ENCODE assay signal across 11 cellular contexts in genomic region chr12:19894803-19895202, GRCh38.
DNase-seq lines count a peak whose midpoint lies in the region; ATAC-seq and TF ChIP-seq lines count a peak whose summit lies in the region.
"Had no signal": no experiment of that assay in that cellular context is flagged by ENCODE, and none has a peak within 500 bp of the region (broad histone marks: within the 10 kb centered on the region; RNA-seq: fewer than 3 reads in every experiment).

No MANE protein-coding gene starts in this region.

- peaks cover 48 to 74% of the 10 kb centered on the region in 2 donors for H3K4me1 ChIP-seq in thoracic aorta (ENCODE audit: control insufficient read depth in 1 of 2, low read depth in 2 of 2)

- no peak overlapping the region for H3K4me3 Mint-ChIP-seq in natural killer cell treated with Interleukin-12 subunit alpha and Interleukin-12 subunit beta and Interleukin-15 and Interleukin-18, amount 100 ng/mL, for 72 hours
- no peak overlapping the region for H3K4me3 Mint-ChIP-seq in natural killer cell
- H3K4me3 Mint-ChIP-seq: stimulated activated memory B cell treated with anti-CD40 and anti-IgM and Interleukin-4, amounts not matched to agents 10 μg/mL and 1 μg/mL and 100 μg/mL, for 72 hours had no signal

- intact Hi-C loops in natural killer cell (cut with micrococcal nuclease), result no loop called here

- H3K36me3 ChIP-seq in thoracic aorta, result no peaks in the 10 kb centered on the region

- H3K27me3 ChIP-seq in thoracic aorta (replicated peaks; ENCODE audit: insufficient read depth), result no peaks in the 10 kb centered on the region

- H3K27ac Mint-ChIP-seq in natural killer cell treated with Interleukin-12 subunit alpha and Interleukin-12 subunit beta and Interleukin-15 and Interleukin-18, amount 100 ng/mL, for 72 hours, result peak overlapping the region; percentile 21 to 55
- no peak overlapping the region for H3K27ac Mint-ChIP-seq in natural killer cell
- H3K27ac Mint-ChIP-seq: stimulated activated memory B cell treated with anti-CD40 and anti-IgM and Interleukin-4, amounts not matched to agents 10 μg/mL and 1 μg/mL and 100 μg/mL, for 72 hours had no signal

- peaks cover 4 to 6% of the 10 kb centered on the region in 2 donors for H3K27me3 Mint-ChIP-seq in natural killer cell treated with Interleukin-12 subunit alpha and Interleukin-12 subunit beta and Interleukin-15 and Interleukin-18, amount 100 ng/mL, for 72 hours
- H3K27me3 Mint-ChIP-seq in natural killer cell (ENCODE audit: low read depth in 2 of 2), result peaks cover 0 to 2% of the 10 kb centered on the region in 2 donors
- H3K27me3 Mint-ChIP-seq: CD4-positive, alpha-beta memory T cell; stimulated activated memory B cell treated with anti-CD40 and anti-IgM and Interleukin-4, amounts not matched to agents 10 μg/mL and 1 μg/mL and 100 μg/mL, for 72 hours had no signal

- H3K4me1 Mint-ChIP-seq in natural killer cell treated with Interleukin-12 subunit alpha and Interleukin-12 subunit beta and Interleukin-15 and Interleukin-18, amount 100 ng/mL, for 72 hours (ENCODE audit: low read depth in 2 of 2), result peaks cover 2 to 9% of the 10 kb centered on the region in 2 donors
- H3K4me1 Mint-ChIP-seq in natural killer cell, result no peaks in the 10 kb centered on the region
- H3K4me1 Mint-ChIP-seq: stimulated activated memory B cell treated with anti-CD40 and anti-IgM and Interleukin-4, amounts not matched to agents 10 μg/mL and 1 μg/mL and 100 μg/mL, for 72 hours had no signal

- no peaks in the 10 kb centered on the region for H3K36me3 Mint-ChIP-seq in natural killer cell treated with Interleukin-12 subunit alpha and Interleukin-12 subunit beta and Interleukin-15 and Interleukin-18, amount 100 ng/mL, for 72 hours
- no peaks in the 10 kb centered on the region for H3K36me3 Mint-ChIP-seq in natural killer cell
- H3K36me3 Mint-ChIP-seq: CD4-positive, alpha-beta memory T cell; stimulated activated memory B cell treated with anti-CD40 and anti-IgM and Interleukin-4, amounts not matched to agents 10 μg/mL and 1 μg/mL and 100 μg/mL, for 72 hours had no signal

- no peaks in the 10 kb centered on the region for H3K9me3 Mint-ChIP-seq in natural killer cell treated with Interleukin-12 subunit alpha and Interleukin-12 subunit beta and Interleukin-15 and Interleukin-18, amount 100 ng/mL, for 72 hours
- no peaks in the 10 kb centered on the region for H3K9me3 Mint-ChIP-seq in natural killer cell

- H3K27ac ChIP-seq in thoracic aorta, result peak overlapping the region; percentile 62 to 65

- TF ChIP-seq CTCF in natural killer cell (IDR thresholded peaks at IDR 0.05) (no peak), thoracic aorta (IDR thresholded peaks at IDR 0.05) (no peak)

- H3K9me3 ChIP-seq in thoracic aorta, result no peaks in the 10 kb centered on the region

- peak overlapping the region; percentile 34 for H3K4me3 ChIP-seq in thoracic aorta

- DNase-seq in natural killer cell treated with Interleukin-12 subunit alpha and Interleukin-12 subunit beta and Interleukin-15 and Interleukin-18, amount 100 ng/mL, for 72 hours (ENCODE audit: low spot score), result no peak
- DNase-seq in natural killer cell (no peak), RPMI8226 (peak; percentile 4), thoracic aorta (ENCODE audit: low spot score) (no peak), NCI-H1417 treated with DMSO at 0.1 percent for 48 hours (lab: John Stamatoyannopoulos, UW) (no peak), putamen (ENCODE audit: low spot score) (no peak), NCI-H1694 treated with DMSO at 0.1 percent for 48 hours (lab: John Stamatoyannopoulos, UW) (no peak)
- DNase-seq: KG1 had no signal

- peak in 1 of 2 donors; percentile 71 for ATAC-seq in natural killer cell treated with Interleukin-12 subunit alpha and Interleukin-12 subunit beta and Interleukin-15 and Interleukin-18, amount 100 ng/mL, for 72 hours
- ATAC-seq in natural killer cell (no peak), HG02885 (IDR thresholded peaks at IDR 0.05; ENCODE audit: poor library complexity, unreplicated experiment) (peak; percentile 86), thoracic aorta (ENCODE audit: insufficient number of reproducible peaks, low FRiP score, low read depth) (no peak)
- ATAC-seq: stimulated activated memory B cell treated with anti-CD40 and anti-IgM and Interleukin-4, amounts not matched to agents 10 μg/mL and 1 μg/mL and 100 μg/mL, for 72 hours had no signal

Comparison
In these comparisons a context has a peak if more than half of its experiments do, and no peak if none do; other contexts are left out.
1. H3K27ac Mint-ChIP-seq: peak in natural killer cell treated with Interleukin-12 subunit alpha and Interleukin-12 subunit beta and Interleukin-15 and Interleukin-18, amount 100 ng/mL, for 72 hours (2 of 2); none in natural killer cell (0 of 2).